ENCODE assay signal across 10 cellular contexts in the genomic region with DNA sequence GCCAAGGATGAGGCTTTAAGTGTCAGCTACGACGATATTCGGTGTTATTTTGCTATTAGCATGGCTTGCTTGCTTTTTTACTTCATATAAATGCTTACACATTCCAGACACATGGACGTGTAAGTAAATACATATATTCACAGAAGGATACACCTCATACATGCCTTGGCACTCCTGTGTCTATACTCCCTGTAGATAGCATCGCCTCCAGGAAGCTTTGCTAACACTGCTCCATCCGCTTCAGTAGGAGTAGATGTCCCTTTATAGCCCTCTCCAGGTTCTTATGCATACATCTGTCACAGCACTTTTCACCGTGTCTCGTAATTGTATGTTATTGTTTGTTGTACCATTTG. TPM values are rescaled to one million over a fixed set of nuclear protein-coding genes. Genes with fewer than 3 reads are reported as not detected.
DNase-seq lines count a peak whose midpoint lies in the region; ATAC-seq and TF ChIP-seq lines count a peak whose summit lies in the region.
"Had no signal": no experiment of that assay in that cellular context is flagged by ENCODE, and none has a peak within 500 bp of the region (broad histone marks: within the 10 kb centered on the region; RNA-seq: fewer than 3 reads in every experiment).

No MANE protein-coding gene starts in this region.

- H2AFZ ChIP-seq in neural progenitor cell (replicated peaks) = peak overlapping the region; percentile 87

- peaks cover 39% of the 10 kb centered on the region for H3K4me1 Mint-ChIP-seq in Calu3 (ENCODE audit: low read depth, unreplicated experiment)
- H3K4me1 Mint-ChIP-seq in neural progenitor cell = peaks cover 21% of the 10 kb centered on the region

- peaks cover 4% of the 10 kb centered on the region for H3K4me1 ChIP-seq in colonic mucosa
- peaks cover 9% of the 10 kb centered on the region for H3K4me1 ChIP-seq in neural progenitor cell

- intact Hi-C loops in Calu3 (cut with micrococcal nuclease; ENCODE audit: unreplicated experiment) = no loop called here
- intact Hi-C loops in colonic mucosa (cut with DNase I) = loop anchor here (10.0 kb wide), 1 partner anchor 61 kb away; no protein-coding TSS in a partner anchor

- H3K27me3 ChIP-seq in MG63 (no peaks in the 10 kb centered on the region), colonic mucosa (no peaks in the 10 kb centered on the region), neural progenitor cell (peaks cover 44% of the 10 kb centered on the region)

- ATAC-seq in GM18870 (IDR thresholded peaks at IDR 0.05; ENCODE audit: unreplicated experiment) = no peak
- no peak for ATAC-seq in HG03469 (IDR thresholded peaks at IDR 0.05; ENCODE audit: unreplicated experiment)

- H3K9ac ChIP-seq in colonic mucosa (ENCODE audit: low read depth in 2 of 2, low read length in 2 of 2) = no peak overlapping the region
- H3K9ac ChIP-seq in neural progenitor cell = no peak overlapping the region

- DNase-seq in Calu3 (no peak), MG63 (no peak), colonic mucosa (no peak), neural progenitor cell (ENCODE audit: low spot score) (no peak), KBM-7 (no peak), HUDEP-2 (lab: John Stamatoyannopoulos, UW; ENCODE audit: unreplicated experiment in 76 of 76) (no peak)
- DNase-seq: DMS 273 treated with DMSO at 0.1 percent for 48 hours, NCI-H187 had no signal

- H3K36me3 ChIP-seq in MG63 = no peaks in the 10 kb centered on the region
- H3K36me3 ChIP-seq in colonic mucosa = no peaks in the 10 kb centered on the region
- no peaks in the 10 kb centered on the region for H3K36me3 ChIP-seq in neural progenitor cell

- H4K20me1 ChIP-seq in neural progenitor cell (ENCODE audit: low read depth) = no peaks in the 10 kb centered on the region

- peak overlapping the region; percentile 75 for H3K4me2 ChIP-seq in neural progenitor cell

- in situ Hi-C loops in KBM-7 (cut with MboI; ENCODE audit: low pct_unique_long_range_greater_than_20kb, low sequenced_read_pairs) = no loop called here

- no peaks in the 10 kb centered on the region for H3K27me3 Mint-ChIP-seq in Calu3 (ENCODE audit: unreplicated experiment)
- H3K27me3 Mint-ChIP-seq in neural progenitor cell (ENCODE audit: insufficient read depth, low read depth) = peaks cover 4% of the 10 kb centered on the region

- peaks cover 7% of the 10 kb centered on the region for H3K36me3 Mint-ChIP-seq in Calu3 (ENCODE audit: insufficient read depth, unreplicated experiment)
- no peaks in the 10 kb centered on the region for H3K36me3 Mint-ChIP-seq in neural progenitor cell

- H3K4me3 Mint-ChIP-seq in Calu3 (ENCODE audit: low read depth, unreplicated experiment) (peak overlapping the region; percentile 66), neural progenitor cell (peak overlapping the region; percentile 84)

- H3K9me3 Mint-ChIP-seq in Calu3 (ENCODE audit: low read depth, unreplicated experiment) (no peaks in the 10 kb centered on the region), neural progenitor cell (no peaks in the 10 kb centered on the region)

- H3K27ac ChIP-seq in colonic mucosa = no peak overlapping the region
- H3K27ac ChIP-seq in neural progenitor cell = no peak overlapping the region

- H3K79me2 ChIP-seq in neural progenitor cell (ENCODE audit: low read depth) = no peaks in the 10 kb centered on the region

- TF ChIP-seq CTCF in Calu3 (IDR thresholded peaks at IDR 0.05; ENCODE audit: unreplicated experiment) = no peak
- TF ChIP-seq CTCF in colonic mucosa (IDR thresholded peaks at IDR 0.05) = no peak
- no peak for TF ChIP-seq CTCF in neural progenitor cell (IDR thresholded peaks at IDR 0.05)

- peak overlapping the region; percentile 43 for H3K4me3 ChIP-seq in MG63
- H3K4me3 ChIP-seq in colonic mucosa = peak overlapping the region; percentile 16
- H3K4me3 ChIP-seq in neural progenitor cell = peak overlapping the region; percentile 39

- H3K9me3 ChIP-seq in MG63 = no peaks in the 10 kb centered on the region
- no peaks in the 10 kb centered on the region for H3K9me3 ChIP-seq in colonic mucosa
- no peaks in the 10 kb centered on the region for H3K9me3 ChIP-seq in neural progenitor cell (ENCODE audit: low read depth)

- CTCF ChIA-PET in Calu3 (lab: Charles Lee) = no interaction called here

- H3F3A ChIP-seq in neural progenitor cell (ENCODE audit: low read depth) = no peaks in the 10 kb centered on the region

- H3K27ac Mint-ChIP-seq in Calu3 (ENCODE audit: unreplicated experiment) (peak overlapping the region; percentile 77), neural progenitor cell (peak overlapping the region; percentile 96)

- no TSS peak for BruUV-seq in Calu3 (replicated peaks; lab: Mats Ljungman, UMichigan)

RNA-seq across cellular contexts. Expression of gene KCTD1, which starts 27.5 kb away (rescaled TPM):
- total RNA-seq in Calu3 (2022) = 54.1 and 63.2 TPM in 2 replicates
- 10.6 and 14.5 TPM in 2 replicates for total RNA-seq in MG63 (2014; rRNA removed; shearing (Covaris generic); ENCODE audit: low replicate concordance)
- total RNA-seq in colonic mucosa = 10 to 100 TPM; 13.3 to 13.6 TPM
- total RNA-seq in neural progenitor cell (ENCODE audit: low replicate concordance) = 14.7 and 17.1 TPM in 2 replicates
